In genomic region chr3:34268032-34268760, GRCh38 we compare ENCODE assay signal across 1 cellular context.
TF ChIP-seq lines count a peak whose summit lies in the region.

No MANE protein-coding gene starts in this region.

TF ChIP-seq in WTC11, 78 proteins besides CTCF, POLR2A, EP300 and RAD21 (continued from another document):
- TF ChIP-seq, protein P1, sequence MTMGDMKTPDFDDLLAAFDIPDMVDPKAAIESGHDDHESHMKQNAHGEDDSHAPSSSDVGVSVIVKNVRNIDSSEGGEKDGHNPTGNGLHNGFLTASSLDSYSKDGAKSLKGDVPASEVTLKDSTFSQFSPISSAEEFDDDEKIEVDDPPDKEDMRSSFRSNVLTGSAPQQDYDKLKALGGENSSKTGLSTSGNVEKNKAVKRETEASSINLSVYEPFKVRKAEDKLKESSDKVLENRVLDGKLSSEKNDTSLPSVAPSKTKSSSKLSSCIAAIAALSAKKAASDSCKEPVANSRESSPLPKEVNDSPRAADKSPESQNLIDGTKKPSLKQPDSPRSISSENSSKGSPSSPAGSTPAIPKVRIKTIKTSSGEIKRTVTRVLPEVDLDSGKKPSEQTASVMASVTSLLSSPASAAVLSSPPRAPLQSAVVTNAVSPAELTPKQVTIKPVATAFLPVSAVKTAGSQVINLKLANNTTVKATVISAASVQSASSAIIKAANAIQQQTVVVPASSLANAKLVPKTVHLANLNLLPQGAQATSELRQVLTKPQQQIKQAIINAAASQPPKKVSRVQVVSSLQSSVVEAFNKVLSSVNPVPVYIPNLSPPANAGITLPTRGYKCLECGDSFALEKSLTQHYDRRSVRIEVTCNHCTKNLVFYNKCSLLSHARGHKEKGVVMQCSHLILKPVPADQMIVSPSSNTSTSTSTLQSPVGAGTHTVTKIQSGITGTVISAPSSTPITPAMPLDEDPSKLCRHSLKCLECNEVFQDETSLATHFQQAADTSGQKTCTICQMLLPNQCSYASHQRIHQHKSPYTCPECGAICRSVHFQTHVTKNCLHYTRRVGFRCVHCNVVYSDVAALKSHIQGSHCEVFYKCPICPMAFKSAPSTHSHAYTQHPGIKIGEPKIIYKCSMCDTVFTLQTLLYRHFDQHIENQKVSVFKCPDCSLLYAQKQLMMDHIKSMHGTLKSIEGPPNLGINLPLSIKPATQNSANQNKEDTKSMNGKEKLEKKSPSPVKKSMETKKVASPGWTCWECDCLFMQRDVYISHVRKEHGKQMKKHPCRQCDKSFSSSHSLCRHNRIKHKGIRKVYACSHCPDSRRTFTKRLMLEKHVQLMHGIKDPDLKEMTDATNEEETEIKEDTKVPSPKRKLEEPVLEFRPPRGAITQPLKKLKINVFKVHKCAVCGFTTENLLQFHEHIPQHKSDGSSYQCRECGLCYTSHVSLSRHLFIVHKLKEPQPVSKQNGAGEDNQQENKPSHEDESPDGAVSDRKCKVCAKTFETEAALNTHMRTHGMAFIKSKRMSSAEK (CRISPR knock-in tag; IDR thresholded peaks at IDR 0.05; ENCODE audit: borderline replicate concordance), result no peak
- TF ChIP-seq IRF2 (CRISPR knock-in tag; IDR thresholded peaks at IDR 0.05; ENCODE audit: borderline replicate concordance, low read depth), result no peak
